ENCODE assay signal across 22 cellular contexts in the genomic region with DNA sequence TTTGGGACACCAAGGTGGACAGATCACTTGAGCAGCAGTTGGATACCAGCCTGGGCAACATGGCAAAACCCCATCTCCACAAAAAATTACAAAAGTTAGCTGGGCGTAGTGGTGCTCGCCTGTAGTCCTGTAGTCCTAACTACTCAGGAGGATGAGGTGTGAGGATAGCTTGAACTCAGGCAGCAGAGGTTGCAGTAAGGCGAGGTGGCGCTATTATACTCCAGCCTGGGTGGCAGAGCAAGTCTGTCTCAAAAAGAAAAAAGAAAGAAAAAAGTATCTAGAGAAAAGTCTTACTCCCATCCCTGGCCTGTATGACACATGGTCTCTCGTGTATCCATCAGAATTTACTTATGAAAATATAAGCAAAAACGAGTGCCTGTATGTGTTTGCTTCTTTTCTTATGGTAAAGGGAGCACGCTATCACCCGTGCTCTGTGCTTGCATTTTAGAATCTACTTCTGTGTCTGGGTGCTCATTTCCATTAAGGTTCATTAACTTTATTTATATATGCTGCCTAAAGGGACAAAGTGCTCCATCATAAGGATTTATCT. TPM values are rescaled to one million over a fixed set of nuclear protein-coding genes. Genes with fewer than 3 reads are reported as not detected.
DNase-seq lines count a peak whose midpoint lies in the region; TF ChIP-seq lines count a peak whose summit lies in the region.
"Had no signal": no experiment of that assay in that cellular context is flagged by ENCODE, and none has a peak within 500 bp of the region (broad histone marks: within the 10 kb centered on the region; RNA-seq: fewer than 3 reads in every experiment).

No MANE protein-coding gene starts in this region.

- H3K9me3 Mint-ChIP-seq in MCF 10A (ENCODE audit: unreplicated experiment): no peaks in the 10 kb centered on the region
- H3K9me3 Mint-ChIP-seq: activated CD4-positive, alpha-beta memory T cell treated with anti-CD3 and anti-CD28 coated beads for 36 hours; dendritic cell treated with granulocyte-macrophage colony-stimulating factor and Interleukin-4, amounts not matched to agents 40 ng/mL and 50 ng/mL, for 4 days; naive B cell; stimulated activated naive CD8-positive, alpha-beta T cell treated with anti-CD3 and anti-CD28 coated beads, Interleukin-15, amount 100 ng/mL, for 72 hours had no signal

- H3K36me3 ChIP-seq in mammary epithelial cell (ENCODE audit: insufficient read depth, low read length) (no peaks in the 10 kb centered on the region), colonic mucosa (no peaks in the 10 kb centered on the region), mucosa of rectum (ENCODE audit: control insufficient read depth in 2 of 2, insufficient read depth in 2 of 2, low read length in 2 of 2) (no peaks in the 10 kb centered on the region)
- H3K36me3 ChIP-seq: BE2C, lower lobe of right lung, ovary, SJCRH30 had no signal

- CTCF ChIA-PET in MCF 10A (lab: Yijun Ruan, JAX) (interaction anchor here (0.7 to 1.0 kb wide), 3 partner anchors 14 to 645 kb away, joined by 3 read pairs; no protein-coding TSS in a partner anchor), mammary epithelial cell (lab: Charles Lee; ENCODE audit: low non-redundant PET) (no interaction called here)

- intact Hi-C loops in MCF 10A (cut with micrococcal nuclease) (no loop called here), mammary epithelial cell (cut with micrococcal nuclease) (no loop called here), colonic mucosa (cut with DNase I) (no loop called here)

- no peaks in the 10 kb centered on the region for H4K20me1 ChIP-seq in mammary epithelial cell (ENCODE audit: insufficient read depth, low read length)

- no peak overlapping the region for H2AFZ ChIP-seq in mammary epithelial cell (ENCODE audit: low read depth, low read length)

- WGBS in mammary epithelial cell (ENCODE audit: low coverage, missing lambda C conversion rate): 98% methylated on average over 8 of the region's 8 CpGs

- H3K4me3 ChIP-seq in mammary epithelial cell (replicated peaks in 1 of 3; ENCODE audit: insufficient read depth in 1 of 3, low read depth in 2 of 3, low read length in 3 of 3) (no peak overlapping the region), colonic mucosa (no peak overlapping the region), mucosa of rectum (ENCODE audit: low read length in 2 of 2) (no peak overlapping the region)
- H3K4me3 ChIP-seq: lower lobe of right lung, ovary, SJCRH30 had no signal

- H3K4me2 ChIP-seq in mammary epithelial cell (ENCODE audit: insufficient read depth, low read depth, low read length): no peak overlapping the region

- no peak overlapping the region for H3K4me3 Mint-ChIP-seq in MCF 10A (ENCODE audit: unreplicated experiment)
- H3K4me3 Mint-ChIP-seq: activated B cell treated with CpG ODN at 0.5 μM for 24 hours; activated CD4-positive, alpha-beta memory T cell treated with anti-CD3 and anti-CD28 coated beads for 36 hours; dendritic cell treated with granulocyte-macrophage colony-stimulating factor and Interleukin-4, amounts not matched to agents 40 ng/mL and 50 ng/mL, for 4 days; stimulated activated naive CD8-positive, alpha-beta T cell treated with anti-CD3 and anti-CD28 coated beads, Interleukin-15, amount 100 ng/mL, for 72 hours; T-helper 17 cell had no signal

- dilution Hi-C loops in mammary epithelial cell (cut with HindIII; ENCODE audit: low sequenced_read_pairs): no loop called here

- peaks cover 23% of the 10 kb centered on the region for H3K27me3 Mint-ChIP-seq in MCF 10A (ENCODE audit: insufficient read depth, unreplicated experiment)

- H3K9ac ChIP-seq in mammary epithelial cell (ENCODE audit: insufficient read depth, low read length) (no peak overlapping the region), colonic mucosa (ENCODE audit: low read depth in 2 of 2, low read length in 2 of 2) (peak overlapping the region in 1 of 2 donors; percentile 49), mucosa of rectum (ENCODE audit: low read depth in 1 of 2, low read length in 2 of 2) (peak overlapping the region in 1 of 2 donors; percentile 14)

- peak overlapping the region; percentile 68 for H3K27ac Mint-ChIP-seq in MCF 10A (ENCODE audit: low read depth, unreplicated experiment)
- H3K27ac Mint-ChIP-seq: activated B cell treated with CpG ODN at 0.5 μM for 24 hours; activated CD4-positive, alpha-beta memory T cell treated with anti-CD3 and anti-CD28 coated beads for 36 hours; dendritic cell treated with granulocyte-macrophage colony-stimulating factor and Interleukin-4, amounts not matched to agents 40 ng/mL and 50 ng/mL, for 4 days; naive B cell; stimulated activated naive CD8-positive, alpha-beta T cell treated with anti-CD3 and anti-CD28 coated beads, Interleukin-15, amount 100 ng/mL, for 72 hours; T-helper 17 cell had no signal

- no peaks in the 10 kb centered on the region for H3K36me3 Mint-ChIP-seq in MCF 10A (ENCODE audit: insufficient read depth, unreplicated experiment)
- H3K36me3 Mint-ChIP-seq: activated CD4-positive, alpha-beta memory T cell treated with anti-CD3 and anti-CD28 coated beads for 36 hours; naive B cell had no signal

- H3K27ac ChIP-seq in mammary epithelial cell (ENCODE audit: insufficient read depth, low read depth, low read length) (no peak overlapping the region), colonic mucosa (peak overlapping the region; percentile 78), mucosa of rectum (ENCODE audit: low read depth in 2 of 2, low read length in 2 of 2) (peak overlapping the region; percentile 50 to 67)
- H3K27ac ChIP-seq: lower lobe of right lung, ovary, SJCRH30 had no signal

- in situ Hi-C loops in mammary epithelial cell (cut with MboI; ENCODE audit: low sequenced_read_pairs in 2 of 2): no loop called here

- peaks cover 5% of the 10 kb centered on the region for H3K4me1 ChIP-seq in mammary epithelial cell (ENCODE audit: insufficient read depth, low read length)
- peaks cover 10% of the 10 kb centered on the region for H3K4me1 ChIP-seq in colonic mucosa
- H3K4me1 ChIP-seq in mucosa of rectum (ENCODE audit: control insufficient read depth in 2 of 2, insufficient read depth in 2 of 2, low read length in 2 of 2): peaks cover 17 to 18% of the 10 kb centered on the region in 2 donors
- H3K4me1 ChIP-seq: BE2C, SJCRH30 had no signal

- H3K79me2 ChIP-seq in mammary epithelial cell (ENCODE audit: insufficient read depth, low read length): no peaks in the 10 kb centered on the region

- no peak for DNase-seq in MCF 10A (ENCODE audit: unreplicated experiment)
- DNase-seq in mammary epithelial cell: no peak
- no peak for DNase-seq in colonic mucosa
- no peak for DNase-seq in glomerular visceral epithelial cell (ENCODE audit: extremely low spot score)
- no peak for DNase-seq in stimulated activated CD4-positive, alpha-beta T cell treated with anti-CD3 and anti-CD28 coated beads, Interleukin-1b, Interleukin-23, amount 100 ng/mL, for 48 hours
- DNase-seq in stimulated activated CD4-positive, alpha-beta T cell treated with anti-CD3 and anti-CD28 coated beads, Interleukin-2, amount 100 ng/mL, for 48 hours: no peak
- no peak for DNase-seq in KG1 (lab: John Stamatoyannopoulos, UW)
- DNase-seq: activated B cell treated with CpG ODN at 0.5 μM for 24 hours; activated CD4-positive, alpha-beta memory T cell treated with anti-CD3 and anti-CD28 coated beads for 36 hours; activated T-cell treated with anti-CD3 and anti-CD28 coated beads for 4 hours; BE2C; hippocampal formation; lower lobe of right lung; naive B cell; NCI-H2171; ovary; SJCRH30; stimulated activated CD4-positive, alpha-beta T cell treated with anti-CD3 and anti-CD28 coated beads, Interleukin-4, amount 100 ng/mL, for 1 hour; stimulated activated naive CD8-positive, alpha-beta T cell treated with anti-CD3 and anti-CD28 coated beads, Interleukin-15, amount 100 ng/mL, for 72 hours; T-helper 17 cell had no signal

- H3K9me3 ChIP-seq in mammary epithelial cell (replicated peaks; ENCODE audit: insufficient read depth, low read length): no peaks in the 10 kb centered on the region
- H3K9me3 ChIP-seq in colonic mucosa: no peaks in the 10 kb centered on the region
- H3K9me3 ChIP-seq in mucosa of rectum (ENCODE audit: control insufficient read depth in 2 of 2, low read length in 2 of 2): no peaks in the 10 kb centered on the region
- H3K9me3 ChIP-seq: BE2C, lower lobe of right lung, ovary, SJCRH30 had no signal

- H3K4me1 Mint-ChIP-seq in MCF 10A (ENCODE audit: insufficient read depth, unreplicated experiment): peaks cover 11% of the 10 kb centered on the region

- H3K27me3 ChIP-seq in mammary epithelial cell (ENCODE audit: insufficient read depth, low read length): peaks cover 17% of the 10 kb centered on the region
- H3K27me3 ChIP-seq in colonic mucosa: peaks cover 4% of the 10 kb centered on the region
- peaks cover 3 to 8% of the 10 kb centered on the region in 2 donors for H3K27me3 ChIP-seq in mucosa of rectum (ENCODE audit: control insufficient read depth in 2 of 2, insufficient read depth in 2 of 2, low read length in 2 of 2)
- H3K27me3 ChIP-seq: ovary, SJCRH30 had no signal

- TF ChIP-seq CTCF in MCF 10A (IDR thresholded peaks at IDR 0.05; ENCODE audit: unreplicated experiment) (no peak), mammary epithelial cell (conservative IDR thresholded peaks at IDR 0.05 in 1 of 2, IDR thresholded peaks at IDR 0.05 in 1 of 2; ENCODE audit: extremely low read depth in 1 of 2, insufficient read depth in 1 of 2, low read depth in 1 of 2, low read length in 2 of 2) (no peak), colonic mucosa (IDR thresholded peaks at IDR 0.05) (no peak)

- POLR2A ChIA-PET in MCF 10A (lab: Yijun Ruan, JAX): interaction anchor here (0.6 to 1.7 kb wide), 4 partner anchors 11 to 817 kb away, joined by 3 to 5 read pairs (median 3); a partner anchor contains a TSS

- BruUV-seq in MCF 10A (replicated peaks; lab: Mats Ljungman, UMichigan) (no TSS peak), mammary epithelial cell (replicated peaks; lab: Mats Ljungman, UMichigan) (no TSS peak)

RNA-seq across cellular contexts. Expression of a gene that starts 15.4 kb away (rescaled TPM):
- total RNA-seq in MCF 10A (2022): 31.8 and 34.0 TPM in 2 replicates
- 10 to 100 TPM; 51.8 to 54.8 TPM for total RNA-seq in mammary epithelial cell
- 13.7 TPM for polyA plus RNA-seq in mammary epithelial cell
- polyA minus RNA-seq in mammary epithelial cell: 41.0 TPM
- 100 to 1,000 TPM; 197 to 213 TPM for total RNA-seq in colonic mucosa

RNA-seq across cellular contexts. Expression of a gene that starts 46.5 kb away (rescaled TPM):
- total RNA-seq in MCF 10A (2022): 80.2 and 96.5 TPM in 2 replicates
- total RNA-seq in mammary epithelial cell: 10 to 100 TPM; 30.2 to 66.3 TPM
- polyA plus RNA-seq in mammary epithelial cell: 83.0 TPM
- 14.2 TPM for polyA minus RNA-seq in mammary epithelial cell
- 100 to 1,000 TPM in 1 of 2 donors, 10 to 100 TPM in 1; 59.8 to 104 TPM for total RNA-seq in colonic mucosa

RNA-seq across cellular contexts. Expression of a gene that starts 46.6 kb away (rescaled TPM):
- total RNA-seq in MCF 10A (2022): 19.8 and 29.4 TPM in 2 replicates
- total RNA-seq in mammary epithelial cell: 10 to 100 TPM in 1 of 2 donors, 1 to 10 TPM in 1; 8.2 to 19.6 TPM
- polyA plus RNA-seq in mammary epithelial cell: 8.9 TPM
- polyA minus RNA-seq in mammary epithelial cell: 29.0 TPM
- 10 to 100 TPM; 16.6 to 20.4 TPM for total RNA-seq in colonic mucosa
